1 cellular context compared by ENCODE assay signal in the genomic region with DNA sequence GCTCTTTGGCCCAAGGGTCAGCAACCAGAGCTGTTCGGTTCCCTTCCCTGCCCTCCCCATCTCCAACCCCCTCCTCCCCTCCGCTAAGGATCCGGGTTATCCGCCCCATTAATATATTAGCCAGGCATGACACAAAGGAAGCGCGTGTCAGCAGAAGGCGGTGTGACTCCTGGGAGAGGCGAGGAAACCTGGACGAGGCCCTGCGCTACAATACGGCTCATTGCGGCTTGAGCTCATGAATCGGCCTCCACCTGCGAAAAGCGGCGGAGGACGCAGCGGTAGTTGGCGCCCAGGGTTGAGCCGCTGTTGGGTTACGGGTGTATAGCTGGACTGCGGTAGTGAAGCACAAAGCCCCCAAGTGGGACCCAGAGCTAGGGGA.
TF ChIP-seq lines count a peak whose summit lies in the region.

No MANE protein-coding gene starts in this region.

TF ChIP-seq in HepG2, 621 proteins besides CTCF, POLR2A, EP300 and RAD21 (continued from another document and continues in another):
- TF ChIP-seq, protein P1, sequence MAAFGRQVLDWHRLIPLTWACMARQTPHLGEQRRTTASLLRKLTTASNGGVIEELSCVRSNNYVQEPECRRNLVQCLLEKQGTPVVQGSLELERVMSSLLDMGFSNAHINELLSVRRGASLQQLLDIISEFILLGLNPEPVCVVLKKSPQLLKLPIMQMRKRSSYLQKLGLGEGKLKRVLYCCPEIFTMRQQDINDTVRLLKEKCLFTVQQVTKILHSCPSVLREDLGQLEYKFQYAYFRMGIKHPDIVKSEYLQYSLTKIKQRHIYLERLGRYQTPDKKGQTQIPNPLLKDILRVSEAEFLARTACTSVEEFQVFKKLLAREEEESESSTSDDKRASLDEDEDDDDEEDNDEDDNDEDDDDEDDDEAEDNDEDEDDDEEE (CRISPR knock-in tag; IDR thresholded peaks at IDR 0.05): 0 out of 2 replicates have a peak, but pooled peaks have one; percentile 43
- TF ChIP-seq ZBTB7B (CRISPR knock-in tag; IDR thresholded peaks at IDR 0.05): no peak
- no peak for TF ChIP-seq ZNF543 (CRISPR knock-in tag; IDR thresholded peaks at IDR 0.05)
- TF ChIP-seq, protein P2, sequence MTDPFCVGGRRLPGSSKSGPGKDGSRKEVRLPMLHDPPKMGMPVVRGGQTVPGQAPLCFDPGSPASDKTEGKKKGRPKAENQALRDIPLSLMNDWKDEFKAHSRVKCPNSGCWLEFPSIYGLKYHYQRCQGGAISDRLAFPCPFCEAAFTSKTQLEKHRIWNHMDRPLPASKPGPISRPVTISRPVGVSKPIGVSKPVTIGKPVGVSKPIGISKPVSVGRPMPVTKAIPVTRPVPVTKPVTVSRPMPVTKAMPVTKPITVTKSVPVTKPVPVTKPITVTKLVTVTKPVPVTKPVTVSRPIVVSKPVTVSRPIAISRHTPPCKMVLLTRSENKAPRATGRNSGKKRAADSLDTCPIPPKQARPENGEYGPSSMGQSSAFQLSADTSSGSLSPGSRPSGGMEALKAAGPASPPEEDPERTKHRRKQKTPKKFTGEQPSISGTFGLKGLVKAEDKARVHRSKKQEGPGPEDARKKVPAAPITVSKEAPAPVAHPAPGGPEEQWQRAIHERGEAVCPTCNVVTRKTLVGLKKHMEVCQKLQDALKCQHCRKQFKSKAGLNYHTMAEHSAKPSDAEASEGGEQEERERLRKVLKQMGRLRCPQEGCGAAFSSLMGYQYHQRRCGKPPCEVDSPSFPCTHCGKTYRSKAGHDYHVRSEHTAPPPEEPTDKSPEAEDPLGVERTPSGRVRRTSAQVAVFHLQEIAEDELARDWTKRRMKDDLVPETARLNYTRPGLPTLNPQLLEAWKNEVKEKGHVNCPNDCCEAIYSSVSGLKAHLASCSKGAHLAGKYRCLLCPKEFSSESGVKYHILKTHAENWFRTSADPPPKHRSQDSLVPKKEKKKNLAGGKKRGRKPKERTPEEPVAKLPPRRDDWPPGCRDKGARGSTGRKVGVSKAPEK (CRISPR knock-in tag; IDR thresholded peaks at IDR 0.05; ENCODE audit: borderline replicate concordance): no peak
- TF ChIP-seq ATF1 (CRISPR knock-in tag; IDR thresholded peaks at IDR 0.05): no peak
- no peak for TF ChIP-seq PHB2 (IDR thresholded peaks at IDR 0.05; ENCODE audit: partially characterized antibody)
- no peak for TF ChIP-seq KLF12 (CRISPR knock-in tag; IDR thresholded peaks at IDR 0.05; ENCODE audit: borderline replicate concordance)
- TF ChIP-seq, protein P3, sequence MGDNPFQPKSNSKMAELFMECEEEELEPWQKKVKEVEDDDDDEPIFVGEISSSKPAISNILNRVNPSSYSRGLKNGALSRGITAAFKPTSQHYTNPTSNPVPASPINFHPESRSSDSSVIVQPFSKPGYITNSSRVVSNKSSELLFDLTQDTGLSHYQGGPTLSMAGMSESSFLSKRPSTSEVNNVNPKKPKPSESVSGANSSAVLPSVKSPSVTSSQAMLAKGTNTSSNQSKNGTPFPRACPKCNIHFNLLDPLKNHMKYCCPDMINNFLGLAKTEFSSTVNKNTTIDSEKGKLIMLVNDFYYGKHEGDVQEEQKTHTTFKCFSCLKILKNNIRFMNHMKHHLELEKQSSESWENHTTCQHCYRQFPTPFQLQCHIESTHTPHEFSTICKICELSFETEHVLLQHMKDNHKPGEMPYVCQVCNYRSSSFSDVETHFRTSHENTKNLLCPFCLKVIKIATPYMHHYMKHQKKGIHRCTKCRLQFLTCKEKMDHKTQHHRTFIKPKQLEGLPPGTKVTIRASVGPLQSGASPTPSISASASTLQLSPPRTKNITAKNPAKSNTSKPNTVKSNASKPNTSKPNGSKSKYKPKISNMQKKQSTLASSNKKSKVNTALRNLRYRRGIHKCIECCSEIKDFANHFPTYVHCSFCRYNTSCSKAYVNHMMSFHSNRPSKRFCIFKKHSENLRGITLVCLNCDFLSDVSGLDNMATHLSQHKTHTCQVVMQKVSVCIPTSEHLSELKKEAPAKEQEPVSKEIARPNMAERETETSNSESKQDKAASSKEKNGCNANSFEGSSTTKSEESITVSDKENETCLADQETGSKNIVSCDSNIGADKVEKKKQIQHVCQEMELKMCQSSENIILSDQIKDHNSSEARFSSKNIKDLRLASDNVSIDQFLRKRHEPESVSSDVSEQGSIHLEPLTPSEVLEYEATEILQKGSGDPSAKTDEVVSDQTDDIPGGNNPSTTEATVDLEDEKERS (CRISPR knock-in tag; IDR thresholded peaks at IDR 0.05): no peak
- peak; percentile 19; the same call in 1 of the 2 replicates for TF ChIP-seq RXRA (CRISPR knock-in tag; IDR thresholded peaks at IDR 0.05)
- TF ChIP-seq RFX1 (IDR thresholded peaks at IDR 0.05): no peak
- TF ChIP-seq, protein P4, sequence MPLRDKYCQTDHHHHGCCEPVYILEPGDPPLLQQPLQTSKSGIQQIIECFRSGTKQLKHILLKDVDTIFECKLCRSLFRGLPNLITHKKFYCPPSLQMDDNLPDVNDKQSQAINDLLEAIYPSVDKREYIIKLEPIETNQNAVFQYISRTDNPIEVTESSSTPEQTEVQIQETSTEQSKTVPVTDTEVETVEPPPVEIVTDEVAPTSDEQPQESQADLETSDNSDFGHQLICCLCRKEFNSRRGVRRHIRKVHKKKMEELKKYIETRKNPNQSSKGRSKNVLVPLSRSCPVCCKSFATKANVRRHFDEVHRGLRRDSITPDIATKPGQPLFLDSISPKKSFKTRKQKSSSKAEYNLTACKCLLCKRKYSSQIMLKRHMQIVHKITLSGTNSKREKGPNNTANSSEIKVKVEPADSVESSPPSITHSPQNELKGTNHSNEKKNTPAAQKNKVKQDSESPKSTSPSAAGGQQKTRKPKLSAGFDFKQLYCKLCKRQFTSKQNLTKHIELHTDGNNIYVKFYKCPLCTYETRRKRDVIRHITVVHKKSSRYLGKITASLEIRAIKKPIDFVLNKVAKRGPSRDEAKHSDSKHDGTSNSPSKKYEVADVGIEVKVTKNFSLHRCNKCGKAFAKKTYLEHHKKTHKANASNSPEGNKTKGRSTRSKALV (CRISPR knock-in tag; IDR thresholded peaks at IDR 0.05): no peak
- no peak for TF ChIP-seq THYN1 (CRISPR knock-in tag; IDR thresholded peaks at IDR 0.05; ENCODE audit: borderline replicate concordance, low read depth)
- no peak for TF ChIP-seq MAFF (IDR thresholded peaks at IDR 0.05; ENCODE audit: low read depth, low read length)
- TF ChIP-seq ZNF446 (CRISPR knock-in tag; IDR thresholded peaks at IDR 0.05): 0 out of 2 replicates have a peak, but pooled peaks have one; percentile 32
- TF ChIP-seq AGO2 (optimal IDR thresholded peaks at IDR 0.05; ENCODE audit: low read depth, low read length): no peak
- 0 out of 2 replicates have a peak, but pooled peaks have one; percentile 23 for TF ChIP-seq ZNF709 (CRISPR knock-in tag; IDR thresholded peaks at IDR 0.05)
- TF ChIP-seq RFX5 (IDR thresholded peaks at IDR 0.05; ENCODE audit: low read depth, low read length): no peak
- TF ChIP-seq ZNF33B (CRISPR knock-in tag; IDR thresholded peaks at IDR 0.05): no peak
- no peak for TF ChIP-seq YEATS2 (CRISPR knock-in tag; IDR thresholded peaks at IDR 0.05; ENCODE audit: borderline replicate concordance)
- TF ChIP-seq, protein P5, sequence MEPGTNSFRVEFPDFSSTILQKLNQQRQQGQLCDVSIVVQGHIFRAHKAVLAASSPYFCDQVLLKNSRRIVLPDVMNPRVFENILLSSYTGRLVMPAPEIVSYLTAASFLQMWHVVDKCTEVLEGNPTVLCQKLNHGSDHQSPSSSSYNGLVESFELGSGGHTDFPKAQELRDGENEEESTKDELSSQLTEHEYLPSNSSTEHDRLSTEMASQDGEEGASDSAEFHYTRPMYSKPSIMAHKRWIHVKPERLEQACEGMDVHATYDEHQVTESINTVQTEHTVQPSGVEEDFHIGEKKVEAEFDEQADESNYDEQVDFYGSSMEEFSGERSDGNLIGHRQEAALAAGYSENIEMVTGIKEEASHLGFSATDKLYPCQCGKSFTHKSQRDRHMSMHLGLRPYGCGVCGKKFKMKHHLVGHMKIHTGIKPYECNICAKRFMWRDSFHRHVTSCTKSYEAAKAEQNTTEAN (CRISPR knock-in tag; conservative IDR thresholded peaks at IDR 0.05): no peak
- TF ChIP-seq, protein P6, sequence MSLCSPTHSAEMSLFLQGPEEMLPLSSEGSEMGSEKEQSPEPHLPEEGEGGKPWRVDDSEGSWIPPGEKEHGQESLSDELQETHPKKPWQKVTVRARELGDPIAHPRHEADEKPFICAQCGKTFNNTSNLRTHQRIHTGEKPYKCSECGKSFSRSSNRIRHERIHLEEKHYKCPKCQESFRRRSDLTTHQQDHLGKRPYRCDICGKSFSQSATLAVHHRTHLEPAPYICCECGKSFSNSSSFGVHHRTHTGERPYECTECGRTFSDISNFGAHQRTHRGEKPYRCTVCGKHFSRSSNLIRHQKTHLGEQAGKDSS (CRISPR knock-in tag; IDR thresholded peaks at IDR 0.05; ENCODE audit: borderline replicate concordance, low read depth): no peak
- peak; percentile 38; the same call in 1 of the 2 replicates for TF ChIP-seq ZMYM4 (CRISPR knock-in tag; IDR thresholded peaks at IDR 0.05)
- TF ChIP-seq, protein P7, sequence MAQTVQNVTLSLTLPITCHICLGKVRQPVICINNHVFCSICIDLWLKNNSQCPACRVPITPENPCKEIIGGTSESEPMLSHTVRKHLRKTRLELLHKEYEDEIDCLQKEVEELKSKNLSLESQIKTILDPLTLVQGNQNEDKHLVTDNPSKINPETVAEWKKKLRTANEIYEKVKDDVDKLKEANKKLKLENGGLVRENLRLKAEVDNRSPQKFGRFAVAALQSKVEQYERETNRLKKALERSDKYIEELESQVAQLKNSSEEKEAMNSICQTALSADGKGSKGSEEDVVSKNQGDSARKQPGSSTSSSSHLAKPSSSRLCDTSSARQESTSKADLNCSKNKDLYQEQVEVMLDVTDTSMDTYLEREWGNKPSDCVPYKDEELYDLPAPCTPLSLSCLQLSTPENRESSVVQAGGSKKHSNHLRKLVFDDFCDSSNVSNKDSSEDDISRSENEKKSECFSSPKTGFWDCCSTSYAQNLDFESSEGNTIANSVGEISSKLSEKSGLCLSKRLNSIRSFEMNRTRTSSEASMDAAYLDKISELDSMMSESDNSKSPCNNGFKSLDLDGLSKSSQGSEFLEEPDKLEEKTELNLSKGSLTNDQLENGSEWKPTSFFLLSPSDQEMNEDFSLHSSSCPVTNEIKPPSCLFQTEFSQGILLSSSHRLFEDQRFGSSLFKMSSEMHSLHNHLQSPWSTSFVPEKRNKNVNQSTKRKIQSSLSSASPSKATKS (CRISPR knock-in tag; IDR thresholded peaks at IDR 0.05): no peak
- no peak for TF ChIP-seq MYNN (CRISPR knock-in tag; IDR thresholded peaks at IDR 0.05; ENCODE audit: low read depth)
- TF ChIP-seq, protein P8, sequence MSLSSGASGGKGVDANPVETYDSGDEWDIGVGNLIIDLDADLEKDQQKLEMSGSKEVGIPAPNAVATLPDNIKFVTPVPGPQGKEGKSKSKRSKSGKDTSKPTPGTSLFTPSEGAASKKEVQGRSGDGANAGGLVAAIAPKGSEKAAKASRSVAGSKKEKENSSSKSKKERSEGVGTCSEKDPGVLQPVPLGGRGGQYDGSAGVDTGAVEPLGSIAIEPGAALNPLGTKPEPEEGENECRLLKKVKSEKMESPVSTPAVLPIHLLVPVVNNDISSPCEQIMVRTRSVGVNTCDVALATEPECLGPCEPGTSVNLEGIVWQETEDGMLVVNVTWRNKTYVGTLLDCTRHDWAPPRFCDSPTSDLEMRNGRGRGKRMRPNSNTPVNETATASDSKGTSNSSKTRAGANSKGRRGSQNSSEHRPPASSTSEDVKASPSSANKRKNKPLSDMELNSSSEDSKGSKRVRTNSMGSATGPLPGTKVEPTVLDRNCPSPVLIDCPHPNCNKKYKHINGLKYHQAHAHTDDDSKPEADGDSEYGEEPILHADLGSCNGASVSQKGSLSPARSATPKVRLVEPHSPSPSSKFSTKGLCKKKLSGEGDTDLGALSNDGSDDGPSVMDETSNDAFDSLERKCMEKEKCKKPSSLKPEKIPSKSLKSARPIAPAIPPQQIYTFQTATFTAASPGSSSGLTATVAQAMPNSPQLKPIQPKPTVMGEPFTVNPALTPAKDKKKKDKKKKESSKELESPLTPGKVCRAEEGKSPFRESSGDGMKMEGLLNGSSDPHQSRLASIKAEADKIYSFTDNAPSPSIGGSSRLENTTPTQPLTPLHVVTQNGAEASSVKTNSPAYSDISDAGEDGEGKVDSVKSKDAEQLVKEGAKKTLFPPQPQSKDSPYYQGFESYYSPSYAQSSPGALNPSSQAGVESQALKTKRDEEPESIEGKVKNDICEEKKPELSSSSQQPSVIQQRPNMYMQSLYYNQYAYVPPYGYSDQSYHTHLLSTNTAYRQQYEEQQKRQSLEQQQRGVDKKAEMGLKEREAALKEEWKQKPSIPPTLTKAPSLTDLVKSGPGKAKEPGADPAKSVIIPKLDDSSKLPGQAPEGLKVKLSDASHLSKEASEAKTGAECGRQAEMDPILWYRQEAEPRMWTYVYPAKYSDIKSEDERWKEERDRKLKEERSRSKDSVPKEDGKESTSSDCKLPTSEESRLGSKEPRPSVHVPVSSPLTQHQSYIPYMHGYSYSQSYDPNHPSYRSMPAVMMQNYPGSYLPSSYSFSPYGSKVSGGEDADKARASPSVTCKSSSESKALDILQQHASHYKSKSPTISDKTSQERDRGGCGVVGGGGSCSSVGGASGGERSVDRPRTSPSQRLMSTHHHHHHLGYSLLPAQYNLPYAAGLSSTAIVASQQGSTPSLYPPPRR (CRISPR knock-in tag; IDR thresholded peaks at IDR 0.05; ENCODE audit: borderline replicate concordance): peak; percentile 21; the same call in 1 of the 2 replicates
- TF ChIP-seq YY1 (IDR thresholded peaks at IDR 0.05; ENCODE audit: insufficient read depth, insufficient replicate concordance, low read depth, low read length): no peak
- TF ChIP-seq, protein P9, sequence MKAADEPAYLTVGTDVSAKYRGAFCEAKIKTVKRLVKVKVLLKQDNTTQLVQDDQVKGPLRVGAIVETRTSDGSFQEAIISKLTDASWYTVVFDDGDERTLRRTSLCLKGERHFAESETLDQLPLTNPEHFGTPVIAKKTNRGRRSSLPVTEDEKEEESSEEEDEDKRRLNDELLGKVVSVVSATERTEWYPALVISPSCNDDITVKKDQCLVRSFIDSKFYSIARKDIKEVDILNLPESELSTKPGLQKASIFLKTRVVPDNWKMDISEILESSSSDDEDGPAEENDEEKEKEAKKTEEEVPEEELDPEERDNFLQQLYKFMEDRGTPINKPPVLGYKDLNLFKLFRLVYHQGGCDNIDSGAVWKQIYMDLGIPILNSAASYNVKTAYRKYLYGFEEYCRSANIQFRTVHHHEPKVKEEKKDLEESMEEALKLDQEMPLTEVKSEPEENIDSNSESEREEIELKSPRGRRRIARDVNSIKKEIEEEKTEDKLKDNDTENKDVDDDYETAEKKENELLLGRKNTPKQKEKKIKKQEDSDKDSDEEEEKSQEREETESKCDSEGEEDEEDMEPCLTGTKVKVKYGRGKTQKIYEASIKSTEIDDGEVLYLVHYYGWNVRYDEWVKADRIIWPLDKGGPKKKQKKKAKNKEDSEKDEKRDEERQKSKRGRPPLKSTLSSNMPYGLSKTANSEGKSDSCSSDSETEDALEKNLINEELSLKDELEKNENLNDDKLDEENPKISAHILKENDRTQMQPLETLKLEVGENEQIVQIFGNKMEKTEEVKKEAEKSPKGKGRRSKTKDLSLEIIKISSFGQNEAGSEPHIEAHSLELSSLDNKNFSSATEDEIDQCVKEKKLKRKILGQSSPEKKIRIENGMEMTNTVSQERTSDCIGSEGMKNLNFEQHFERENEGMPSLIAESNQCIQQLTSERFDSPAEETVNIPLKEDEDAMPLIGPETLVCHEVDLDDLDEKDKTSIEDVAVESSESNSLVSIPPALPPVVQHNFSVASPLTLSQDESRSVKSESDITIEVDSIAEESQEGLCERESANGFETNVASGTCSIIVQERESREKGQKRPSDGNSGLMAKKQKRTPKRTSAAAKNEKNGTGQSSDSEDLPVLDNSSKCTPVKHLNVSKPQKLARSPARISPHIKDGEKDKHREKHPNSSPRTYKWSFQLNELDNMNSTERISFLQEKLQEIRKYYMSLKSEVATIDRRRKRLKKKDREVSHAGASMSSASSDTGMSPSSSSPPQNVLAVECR (CRISPR knock-in tag; IDR thresholded peaks at IDR 0.05; ENCODE audit: borderline replicate concordance): no peak
- TF ChIP-seq NFKBIZ (CRISPR knock-in tag; IDR thresholded peaks at IDR 0.05): no peak
- TF ChIP-seq, protein P10, sequence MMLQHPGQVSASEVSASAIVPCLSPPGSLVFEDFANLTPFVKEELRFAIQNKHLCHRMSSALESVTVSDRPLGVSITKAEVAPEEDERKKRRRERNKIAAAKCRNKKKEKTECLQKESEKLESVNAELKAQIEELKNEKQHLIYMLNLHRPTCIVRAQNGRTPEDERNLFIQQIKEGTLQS (CRISPR knock-in tag; IDR thresholded peaks at IDR 0.05): no peak
